In genomic region chr1:180962178-180962577, GRCh38 we compare ENCODE assay signal across 16 cellular contexts. TPM values are rescaled to one million over a fixed set of nuclear protein-coding genes. Genes with fewer than 3 reads are reported as not detected.
DNase-seq lines count a peak whose midpoint lies in the region; ATAC-seq and TF ChIP-seq lines count a peak whose summit lies in the region.
"Had no signal": no experiment of that assay in that cellular context is flagged by ENCODE, and none has a peak within 500 bp of the region (broad histone marks: within the 10 kb centered on the region; RNA-seq: fewer than 3 reads in every experiment).

No MANE protein-coding gene starts in this region.

- peaks cover 85% of the 10 kb centered on the region for H3K36me3 ChIP-seq in DND-41 (ENCODE audit: insufficient read depth, low read length)
- no peaks in the 10 kb centered on the region for H3K36me3 ChIP-seq in CD4-positive, alpha-beta memory T cell (ENCODE audit: insufficient read depth, low read length)

- H3K36me3 Mint-ChIP-seq in CD4-positive, alpha-beta memory T cell = peaks cover 30 to 39% of the 10 kb centered on the region in 2 donors

- intact Hi-C loops in CD4-positive, alpha-beta memory T cell (cut with micrococcal nuclease) = no loop called here

- H3K4me1 ChIP-seq in DND-41 (ENCODE audit: insufficient read depth, low read length) = no peaks in the 10 kb centered on the region
- H3K4me1 ChIP-seq in CD4-positive, alpha-beta memory T cell (ENCODE audit: insufficient read depth, low read length) = no peaks in the 10 kb centered on the region

- ATAC-seq in DND-41 (ENCODE audit: insufficient read depth, low read depth) (no peak), esophagus mucosa (peak; percentile 80), HG03280 (IDR thresholded peaks at IDR 0.05; ENCODE audit: unreplicated experiment) (no peak)

- peaks cover 20% of the 10 kb centered on the region for H3K79me2 ChIP-seq in DND-41 (ENCODE audit: insufficient read depth, low read length)
- H3K79me2 ChIP-seq: hepatocyte had no signal

- H3K4me1 Mint-ChIP-seq in CD4-positive, alpha-beta memory T cell = peaks cover 0 to 6% (median 2%) of the 10 kb centered on the region in 4 donors

- DNase-seq in DND-41 = no peak
- peak; percentile 43 for DNase-seq in NCI-H2107 (lab: John Stamatoyannopoulos, UW)
- peak; percentile 19 for DNase-seq in skeletal muscle cell (ENCODE audit: low read depth)
- DNase-seq in CD4-positive, alpha-beta memory T cell = no peak
- DNase-seq in NOMO-1 (lab: John Stamatoyannopoulos, UW; ENCODE audit: unreplicated experiment in 2 of 2) = no peak
- DNase-seq in T-helper 1 cell = no peak
- DNase-seq: activated CD4-positive, alpha-beta memory T cell treated with anti-CD3 and anti-CD28 coated beads for 36 hours; esophagus squamous epithelium; left cardiac atrium; NCI-H524 had no signal

- peak overlapping the region in 1 of 7 donors; percentile 24 for H3K27ac Mint-ChIP-seq in CD4-positive, alpha-beta memory T cell
- H3K27ac Mint-ChIP-seq: activated CD4-positive, alpha-beta memory T cell treated with anti-CD3 and anti-CD28 coated beads for 36 hours; progenitor cell of endocrine pancreas had no signal

- POLR2A ChIA-PET in CD4-positive, alpha-beta memory T cell (lab: Charles Lee; ENCODE audit: partially characterized antibody) = no interaction called here

- no peaks in the 10 kb centered on the region; the same call in 1 of the 2 replicates for H4K20me1 ChIP-seq in DND-41 (ENCODE audit: insufficient read depth, low read length)

- no peaks in the 10 kb centered on the region for H3K27me3 ChIP-seq in DND-41 (ENCODE audit: insufficient read depth, low read length, poor library complexity)
- no peaks in the 10 kb centered on the region for H3K27me3 ChIP-seq in CD4-positive, alpha-beta memory T cell (ENCODE audit: insufficient read depth, low read length)
- H3K27me3 ChIP-seq: esophagus squamous epithelium, hepatocyte had no signal

- H3K4me3 Mint-ChIP-seq in CD4-positive, alpha-beta memory T cell = no peak overlapping the region
- H3K4me3 Mint-ChIP-seq: activated CD4-positive, alpha-beta memory T cell treated with anti-CD3 and anti-CD28 coated beads for 36 hours had no signal

- H3K9ac ChIP-seq in DND-41 (ENCODE audit: low read depth, low read length) = no peak overlapping the region

- no peak overlapping the region for H3K4me2 ChIP-seq in DND-41 (ENCODE audit: insufficient read depth, low read length)
- H3K4me2 ChIP-seq: hepatocyte had no signal

- peak overlapping the region; percentile 27; the same call in 1 of the 2 replicates for H3K27ac ChIP-seq in DND-41 (ENCODE audit: low read length)
- no peak overlapping the region for H3K27ac ChIP-seq in CD4-positive, alpha-beta memory T cell (ENCODE audit: low read depth, low read length)
- H3K27ac ChIP-seq: coronary artery, hepatocyte, thoracic aorta had no signal

- H3K9me3 ChIP-seq in DND-41 (ENCODE audit: insufficient read depth, low read length, severe bottlenecking) = no peaks in the 10 kb centered on the region
- no peaks in the 10 kb centered on the region for H3K9me3 ChIP-seq in CD4-positive, alpha-beta memory T cell (ENCODE audit: control insufficient read depth in 1 of 2, low read length in 2 of 2)
- H3K9me3 ChIP-seq: esophagus squamous epithelium, thoracic aorta had no signal

- CTCF ChIA-PET in CD4-positive, alpha-beta memory T cell (lab: Charles Lee; ENCODE audit: partially characterized antibody) = interaction anchor here (1.5 kb wide), 1 partner anchor 9 kb away, joined by 5 read pairs; no protein-coding TSS in a partner anchor

- no peak for TF ChIP-seq CTCF in DND-41 (IDR thresholded peaks at IDR 0.05; ENCODE audit: borderline replicate concordance, extremely low read depth, low read length, poor library complexity, severe bottlenecking)

- no peaks in the 10 kb centered on the region for H3K9me3 Mint-ChIP-seq in CD4-positive, alpha-beta memory T cell
- H3K9me3 Mint-ChIP-seq: activated CD4-positive, alpha-beta memory T cell treated with anti-CD3 and anti-CD28 coated beads for 36 hours had no signal

- no peaks in the 10 kb centered on the region for H3K27me3 Mint-ChIP-seq in CD4-positive, alpha-beta memory T cell
- H3K27me3 Mint-ChIP-seq: activated CD4-positive, alpha-beta memory T cell treated with anti-CD3 and anti-CD28 coated beads for 36 hours; progenitor cell of endocrine pancreas had no signal

- no peak overlapping the region for H3K4me3 ChIP-seq in DND-41 (ENCODE audit: low read depth in 1 of 2, low read length in 2 of 2)
- no peak overlapping the region for H3K4me3 ChIP-seq in skeletal muscle cell (ENCODE audit: low read depth, low read length)
- no peak overlapping the region for H3K4me3 ChIP-seq in CD4-positive, alpha-beta memory T cell (ENCODE audit: low read length in 2 of 2)
- H3K4me3 ChIP-seq: coronary artery, esophagus squamous epithelium, hepatocyte, thoracic aorta had no signal

- no peak overlapping the region for H2AFZ ChIP-seq in DND-41 (ENCODE audit: low read depth, low read length)
- H2AFZ ChIP-seq: hepatocyte had no signal

RNA-seq across cellular contexts. Expression of gene KIAA1614, which starts 49.5 kb away (rescaled TPM):
- 0.36 TPM for total RNA-seq in esophagus mucosa
- total RNA-seq in CD4-positive, alpha-beta memory T cell = under 1 TPM; 0.12 to 0.61 TPM
- not detected for polyA plus RNA-seq in CD4-positive, alpha-beta memory T cell
- total RNA-seq: activated CD4-positive, alpha-beta memory T cell treated with anti-CD3 and anti-CD28 coated beads for 36 hours had no signal

Comparison
In these comparisons a context has a peak if more than half of its experiments do, and no peak if none do; other contexts are left out.
1. DNase-seq: peak in NCI-H2107 (single experiment) and skeletal muscle cell (single experiment); none in DND-41 (single experiment), CD4-positive, alpha-beta memory T cell (0 of 5), NOMO-1 (0 of 2) and T-helper 1 cell (0 of 5).